Comparison of ENCODE assay signal across 14 cellular contexts in the genomic region with DNA sequence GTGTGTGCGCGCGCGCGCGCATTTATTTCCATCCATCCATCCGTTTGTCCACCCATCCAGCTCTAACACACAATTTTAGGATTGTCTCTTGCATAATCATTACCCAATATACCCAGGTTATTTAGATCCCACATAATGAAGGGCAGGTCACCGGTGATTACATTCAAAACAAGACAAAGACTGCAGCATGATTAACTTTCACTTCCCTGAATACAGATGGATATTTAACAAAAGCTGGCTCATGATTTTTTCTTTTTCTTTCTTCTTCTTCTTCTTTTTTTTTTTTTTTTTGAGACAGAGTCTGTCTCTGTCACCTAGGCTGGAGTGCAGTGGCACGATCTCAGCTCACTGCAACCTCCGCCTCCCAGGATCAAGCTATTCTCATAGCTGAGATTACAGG.
"Had no signal": no experiment of that assay in that cellular context is flagged by ENCODE, and none has a peak within 500 bp of the region (broad histone marks: within the 10 kb centered on the region; RNA-seq: fewer than 3 reads in every experiment).

No MANE protein-coding gene starts in this region.

- H3K27me3 ChIP-seq: dorsolateral prefrontal cortex, thyroid gland had no signal

- H3K9me3 ChIP-seq: thyroid gland had no signal

- DNase-seq: activated CD4-positive, alpha-beta memory T cell treated with anti-CD3 and anti-CD28 coated beads for 36 hours; activated naive CD8-positive, alpha-beta T cell treated with anti-CD3 and anti-CD28 coated beads, Interleukin-2, amount 50 U/mL, for 24 hours; activated T-cell treated with anti-CD3 and anti-CD28 coated beads, Interleukin-2, amount 50 U/mL, for 48 hours; dorsolateral prefrontal cortex; glutamatergic neuron; immature natural killer cell; left cardiac atrium; stimulated activated CD4-positive, alpha-beta T cell treated with anti-CD3 and anti-CD28 coated beads, Interleukin-2, amount 100 ng/mL, for 48 hours; stimulated activated CD8-positive, alpha-beta memory T cell treated with anti-CD3 and anti-CD28 coated beads, Interleukin-4, amount 100 ng/mL, for 48 hours; T-helper 9 cell; thyroid gland had no signal

- H3K36me3 ChIP-seq: thyroid gland had no signal

- H3K27ac ChIP-seq: thyroid gland had no signal

- ATAC-seq: activated naive CD8-positive, alpha-beta T cell treated with anti-CD3 and anti-CD28 coated beads, Interleukin-2, amount 50 U/mL, for 24 hours; esophagus mucosa; left cardiac atrium; natural killer cell treated with Interleukin-12 subunit alpha and Interleukin-12 subunit beta and Interleukin-15 and Interleukin-18, amount 100 ng/mL, for 72 hours had no signal

- H3K4me3 ChIP-seq: dorsolateral prefrontal cortex, lung, thyroid gland had no signal
